Comparison of ENCODE assay signal across 11 cellular contexts in genomic region chr12:114869091-114869834, GRCh38.
DNase-seq lines count a peak whose midpoint lies in the region; ATAC-seq and TF ChIP-seq lines count a peak whose summit lies in the region.
"Had no signal": no experiment of that assay in that cellular context is flagged by ENCODE, and none has a peak within 500 bp of the region (broad histone marks: within the 10 kb centered on the region; RNA-seq: fewer than 3 reads in every experiment).

No MANE protein-coding gene starts in this region.

- no peaks in the 10 kb centered on the region for H3K9me3 ChIP-seq in adipocyte (ENCODE audit: control insufficient read depth, low read length)
- no peaks in the 10 kb centered on the region for H3K9me3 ChIP-seq in T-helper 17 cell (ENCODE audit: control insufficient read depth, low read length, poor library complexity, severe bottlenecking)

- no peaks in the 10 kb centered on the region for H3K27me3 ChIP-seq in adipocyte (replicated peaks; ENCODE audit: control insufficient read depth, insufficient read depth, low read length)

- H3K36me3 ChIP-seq in adipocyte (ENCODE audit: control insufficient read depth, insufficient read depth, low read length, severe bottlenecking), result no peaks in the 10 kb centered on the region

- peak overlapping the region; percentile 3 for H3K4me3 ChIP-seq in adipocyte (ENCODE audit: low read length)

- H3K27me3 Mint-ChIP-seq in nephron (ENCODE audit: low read depth) (peaks cover 9% of the 10 kb centered on the region), T-helper 17 cell (no peaks in the 10 kb centered on the region)

- H3K9ac ChIP-seq in adipocyte (ENCODE audit: low read length), result peak overlapping the region; percentile 4

- H3K4me1 ChIP-seq in adipocyte (ENCODE audit: control insufficient read depth, insufficient read depth, low read length), result peaks cover 8% of the 10 kb centered on the region

- no peak for TF ChIP-seq CTCF in nephron (IDR thresholded peaks at IDR 0.05; ENCODE audit: unreplicated experiment in 3 of 3)

- H3K27ac Mint-ChIP-seq in nephron, result peak overlapping the region; percentile 63 to 85 (median 80)
- H3K27ac Mint-ChIP-seq in T-helper 17 cell, result no peak overlapping the region
- H3K27ac Mint-ChIP-seq: dendritic cell treated with granulocyte-macrophage colony-stimulating factor and Interleukin-4, amounts not matched to agents 40 ng/mL and 50 ng/mL, for 4 days; naive thymus-derived CD4-positive, alpha-beta T cell had no signal

- H3K9me3 Mint-ChIP-seq in nephron, result no peaks in the 10 kb centered on the region

- no peak for ATAC-seq in T-helper 17 cell
- ATAC-seq in HG02763 (IDR thresholded peaks at IDR 0.05; ENCODE audit: unreplicated experiment), result no peak
- ATAC-seq: naive thymus-derived CD4-positive, alpha-beta T cell had no signal

- H3K4me3 Mint-ChIP-seq in nephron (no peak overlapping the region), T-helper 17 cell (no peak overlapping the region)
- H3K4me3 Mint-ChIP-seq: dendritic cell treated with granulocyte-macrophage colony-stimulating factor and Interleukin-4, amounts not matched to agents 40 ng/mL and 50 ng/mL, for 4 days; naive thymus-derived CD4-positive, alpha-beta T cell had no signal

- H3K36me3 Mint-ChIP-seq in nephron (ENCODE audit: low read depth), result no peaks in the 10 kb centered on the region
- H3K36me3 Mint-ChIP-seq in T-helper 17 cell (ENCODE audit: low read depth), result no peaks in the 10 kb centered on the region
- H3K36me3 Mint-ChIP-seq: naive thymus-derived CD4-positive, alpha-beta T cell had no signal

- H3K4me1 Mint-ChIP-seq in nephron, result peaks cover 25% of the 10 kb centered on the region
- no peaks in the 10 kb centered on the region for H3K4me1 Mint-ChIP-seq in T-helper 17 cell
- H3K4me1 Mint-ChIP-seq: naive thymus-derived CD4-positive, alpha-beta T cell had no signal

- DNase-seq in EL (peak; percentile 56), NCI-H1092 (lab: John Stamatoyannopoulos, UW) (peak; percentile 39), adipocyte (ENCODE audit: low read depth) (peak; percentile 80), mucosa of gallbladder (ENCODE audit: low spot score) (no peak), T-helper 17 cell (no peak), T-helper 1 cell (no peak)
- DNase-seq: COR-L47; naive thymus-derived CD4-positive, alpha-beta T cell had no signal

Comparison
In these comparisons a context has a peak if more than half of its experiments do, and no peak if none do; other contexts are left out.
1. DNase-seq: peak in EL (single experiment), NCI-H1092 (single experiment) and adipocyte (single experiment); none in mucosa of gallbladder (single experiment), T-helper 17 cell (0 of 3) and T-helper 1 cell (0 of 5).